Comparison of ENCODE assay signal across 19 cellular contexts in the genomic region with DNA sequence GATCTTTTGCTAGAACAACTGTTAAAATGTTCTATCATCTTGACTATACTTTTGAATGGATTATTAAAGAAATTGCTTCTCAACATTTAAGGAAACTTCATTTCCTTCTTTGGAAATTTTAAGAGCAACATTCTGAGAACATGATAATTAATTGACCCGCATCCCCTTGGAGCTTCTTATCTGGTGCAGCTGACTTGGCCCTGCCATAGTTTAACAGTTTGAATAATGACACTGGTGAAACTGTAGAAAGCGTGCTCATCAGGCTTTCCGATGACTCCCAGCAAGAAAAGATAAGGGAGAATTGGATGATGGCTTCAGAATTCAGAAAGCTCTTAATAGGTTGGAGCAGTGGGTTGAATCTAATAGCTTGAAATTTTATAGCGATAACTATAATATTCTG. TPM values are rescaled to one million over a fixed set of nuclear protein-coding genes. Genes with fewer than 3 reads are reported as not detected.
DNase-seq lines count a peak whose midpoint lies in the region; ATAC-seq and TF ChIP-seq lines count a peak whose summit lies in the region.
"Had no signal": no experiment of that assay in that cellular context is flagged by ENCODE, and none has a peak within 500 bp of the region (broad histone marks: within the 10 kb centered on the region; RNA-seq: fewer than 3 reads in every experiment).

No MANE protein-coding gene starts in this region.

- H3K36me3 ChIP-seq in right lobe of liver (no peaks in the 10 kb centered on the region), uterus (no peaks in the 10 kb centered on the region), tibial artery (no peaks in the 10 kb centered on the region)

- TF ChIP-seq CTCF in activated CD8-positive, alpha-beta T cell treated with anti-CD3 and anti-CD28 coated beads for 36 hours (IDR thresholded peaks at IDR 0.05), result no peak
- no peak for TF ChIP-seq CTCF in VCaP (conservative IDR thresholded peaks at IDR 0.05)
- TF ChIP-seq CTCF in right lobe of liver (IDR thresholded peaks at IDR 0.05), result no peak
- no peak for TF ChIP-seq CTCF in uterus (IDR thresholded peaks at IDR 0.05)
- no peak for TF ChIP-seq CTCF in tibial artery (IDR thresholded peaks at IDR 0.05)

- WGBS in right lobe of liver (ENCODE audit: insufficient coverage, low coverage, low lambda C conversion rate, missing lambda C conversion rate), result 79% methylated on average over 4 of the region's 4 CpGs

- CTCF ChIA-PET in activated CD8-positive, alpha-beta T cell treated with anti-CD3 and anti-CD28 coated beads, Interleukin-2, amount 10 ng/mL, durations not matched to agents 7 days and 5 days (lab: Charles Lee), result interaction anchor here (0.7 to 1.9 kb wide), 7 partner anchors 12 to 105 kb away, joined by 3 to 8 read pairs (median 4); no protein-coding TSS in a partner anchor
- CTCF ChIA-PET in activated CD8-positive, alpha-beta T cell treated with anti-CD3 and anti-CD28 coated beads for 36 hours (lab: Charles Lee), result interaction anchor here (0.9 to 1.9 kb wide), 5 partner anchors 13 to 105 kb away, joined by 3 to 12 read pairs (median 3); no protein-coding TSS in a partner anchor

- ATAC-seq in activated CD8-positive, alpha-beta T cell treated with anti-CD3 and anti-CD28 coated beads, Interleukin-2, amount 10 ng/mL, durations not matched to agents 7 days and 5 days, result no peak
- ATAC-seq in activated CD8-positive, alpha-beta T cell treated with anti-CD3 and anti-CD28 coated beads for 36 hours, result no peak
- peak in 3 of 4 donors; percentile 12 to 48 (median 20) for ATAC-seq in right lobe of liver
- ATAC-seq in GM19452 (IDR thresholded peaks at IDR 0.05; ENCODE audit: unreplicated experiment), result no peak
- ATAC-seq in naive thymus-derived CD8-positive, alpha-beta T cell, result no peak

- POLR2A ChIA-PET in activated CD8-positive, alpha-beta T cell treated with anti-CD3 and anti-CD28 coated beads, Interleukin-2, amount 10 ng/mL, durations not matched to agents 7 days and 5 days (lab: Charles Lee), result interaction anchor here (1.1 kb wide), 1 partner anchor 100 kb away, joined by 4 read pairs; no protein-coding TSS in a partner anchor
- POLR2A ChIA-PET in activated CD8-positive, alpha-beta T cell treated with anti-CD3 and anti-CD28 coated beads for 36 hours (lab: Charles Lee), result interaction anchor here (0.7 to 1.1 kb wide), 3 partner anchors 29 to 101 kb away, joined by 3 to 5 read pairs (median 3); no protein-coding TSS in a partner anchor
- POLR2A ChIA-PET in naive thymus-derived CD8-positive, alpha-beta T cell (lab: Charles Lee), result no interaction called here

- no peak overlapping the region for H3K4me3 Mint-ChIP-seq in activated CD8-positive, alpha-beta T cell treated with anti-CD3 and anti-CD28 coated beads, Interleukin-2, amount 10 ng/mL, durations not matched to agents 7 days and 5 days
- H3K4me3 Mint-ChIP-seq in activated CD8-positive, alpha-beta T cell treated with anti-CD3 and anti-CD28 coated beads for 36 hours, result no peak overlapping the region
- peak overlapping the region in 1 of 10 donors; percentile 26 for H3K4me3 Mint-ChIP-seq in naive thymus-derived CD8-positive, alpha-beta T cell
- H3K4me3 Mint-ChIP-seq: CD14-positive monocyte had no signal

- H3K9me3 Mint-ChIP-seq in activated CD8-positive, alpha-beta T cell treated with anti-CD3 and anti-CD28 coated beads, Interleukin-2, amount 10 ng/mL, durations not matched to agents 7 days and 5 days (ENCODE audit: insufficient read depth), result peaks cover 5% of the 10 kb centered on the region
- H3K9me3 Mint-ChIP-seq in activated CD8-positive, alpha-beta T cell treated with anti-CD3 and anti-CD28 coated beads for 36 hours, result peaks cover 7% of the 10 kb centered on the region
- no peaks in the 10 kb centered on the region for H3K9me3 Mint-ChIP-seq in naive thymus-derived CD8-positive, alpha-beta T cell

- no peak for TF ChIP-seq POLR2A in right lobe of liver (IDR thresholded peaks at IDR 0.05)
- TF ChIP-seq POLR2A in uterus (IDR thresholded peaks at IDR 0.05), result no peak

- H3K27me3 ChIP-seq in right lobe of liver (no peaks in the 10 kb centered on the region), uterus (no peaks in the 10 kb centered on the region), tibial artery (no peaks in the 10 kb centered on the region)

- peaks cover 24% of the 10 kb centered on the region for H3K4me1 Mint-ChIP-seq in activated CD8-positive, alpha-beta T cell treated with anti-CD3 and anti-CD28 coated beads, Interleukin-2, amount 10 ng/mL, durations not matched to agents 7 days and 5 days (ENCODE audit: low read depth)
- peaks cover 73% of the 10 kb centered on the region for H3K4me1 Mint-ChIP-seq in activated CD8-positive, alpha-beta T cell treated with anti-CD3 and anti-CD28 coated beads for 36 hours (ENCODE audit: low read depth)
- peaks cover 26 to 68% (median 64%) of the 10 kb centered on the region in 4 donors for H3K4me1 Mint-ChIP-seq in naive thymus-derived CD8-positive, alpha-beta T cell
- H3K4me1 Mint-ChIP-seq: CD14-positive monocyte had no signal

- H3K27me3 Mint-ChIP-seq in activated CD8-positive, alpha-beta T cell treated with anti-CD3 and anti-CD28 coated beads, Interleukin-2, amount 10 ng/mL, durations not matched to agents 7 days and 5 days (ENCODE audit: low read depth), result peaks cover 33% of the 10 kb centered on the region
- no peaks in the 10 kb centered on the region for H3K27me3 Mint-ChIP-seq in activated CD8-positive, alpha-beta T cell treated with anti-CD3 and anti-CD28 coated beads for 36 hours
- H3K27me3 Mint-ChIP-seq in naive thymus-derived CD8-positive, alpha-beta T cell, result no peaks in the 10 kb centered on the region

- intact Hi-C loops in activated CD8-positive, alpha-beta T cell treated with anti-CD3 and anti-CD28 coated beads for 36 hours (cut with micrococcal nuclease), result loop anchor here (2.0 kb wide), 2 partner anchors 60 to 98 kb away; no protein-coding TSS in a partner anchor
- intact Hi-C loops in right lobe of liver (cut with DNase I), result no loop called here
- intact Hi-C loops in uterus (cut with DNase I; ENCODE audit: low total_unique reads), result no loop called here
- intact Hi-C loops in tibial artery (cut with DNase I; ENCODE audit: low total_unique reads), result no loop called here

- no peak overlapping the region for H3K4me3 ChIP-seq in right lobe of liver
- H3K4me3 ChIP-seq in uterus, result no peak overlapping the region
- H3K4me3 ChIP-seq in tibial artery, result no peak overlapping the region

- H3K4me1 ChIP-seq in right lobe of liver (peaks cover 0 to 24% (median 10%) of the 10 kb centered on the region in 4 donors), uterus (peaks cover 13 to 20% of the 10 kb centered on the region in 2 donors), tibial artery (peaks cover 0 to 55% (median 14%) of the 10 kb centered on the region in 4 donors)

- H3K36me3 Mint-ChIP-seq in activated CD8-positive, alpha-beta T cell treated with anti-CD3 and anti-CD28 coated beads, Interleukin-2, amount 10 ng/mL, durations not matched to agents 7 days and 5 days (ENCODE audit: low read depth), result peaks cover 7% of the 10 kb centered on the region
- peaks cover 41% of the 10 kb centered on the region for H3K36me3 Mint-ChIP-seq in activated CD8-positive, alpha-beta T cell treated with anti-CD3 and anti-CD28 coated beads for 36 hours (ENCODE audit: low read depth)
- H3K36me3 Mint-ChIP-seq in naive thymus-derived CD8-positive, alpha-beta T cell, result peaks cover 0 to 5% (median 4%) of the 10 kb centered on the region in 3 donors

- no peak overlapping the region for H3K27ac Mint-ChIP-seq in activated CD8-positive, alpha-beta T cell treated with anti-CD3 and anti-CD28 coated beads, Interleukin-2, amount 10 ng/mL, durations not matched to agents 7 days and 5 days
- no peak overlapping the region for H3K27ac Mint-ChIP-seq in activated CD8-positive, alpha-beta T cell treated with anti-CD3 and anti-CD28 coated beads for 36 hours
- H3K27ac Mint-ChIP-seq in naive thymus-derived CD8-positive, alpha-beta T cell, result peak overlapping the region in 3 of 10 donors; percentile 7 to 43 (median 19)
- H3K27ac Mint-ChIP-seq: CD14-positive monocyte had no signal

- no peaks in the 10 kb centered on the region for H3K9me3 ChIP-seq in right lobe of liver
- H3K9me3 ChIP-seq in uterus, result no peaks in the 10 kb centered on the region
- H3K9me3 ChIP-seq in tibial artery, result no peaks in the 10 kb centered on the region

- peak; percentile 15 for DNase-seq in activated CD8-positive, alpha-beta T cell treated with anti-CD3 and anti-CD28 coated beads, Interleukin-2, amount 10 ng/mL, durations not matched to agents 7 days and 5 days
- DNase-seq in activated CD8-positive, alpha-beta T cell treated with anti-CD3 and anti-CD28 coated beads for 36 hours, result no peak
- no peak for DNase-seq in right lobe of liver
- DNase-seq in uterus, result no peak
- DNase-seq in tibial artery, result no peak
- DNase-seq in naive thymus-derived CD8-positive, alpha-beta T cell, result no peak
- DNase-seq: AML-193, DMS79, NCI-H1092 treated with DMSO at 0.1 percent for 48 hours, NCI-H2081, NCI-H2171 treated with DMSO at 0.1 percent for 48 hours, NCI-H446 treated with DMSO at 0.1 percent for 48 hours, NCI-H748 treated with DMSO at 0.1 percent for 48 hours, RPMI8226 had no signal

- H3K27ac ChIP-seq in VCaP (peak overlapping the region; percentile 67), right lobe of liver (no peak overlapping the region), uterus (peak overlapping the region; percentile 48 to 54), tibial artery (no peak overlapping the region)
- H3K27ac ChIP-seq: 22Rv1 had no signal

RNA-seq across cellular contexts. Expression of a gene that starts 38.1 kb away (rescaled TPM):
- 1 to 10 TPM; 9.1 to 9.2 TPM for total RNA-seq in activated CD8-positive, alpha-beta T cell treated with anti-CD3 and anti-CD28 coated beads, Interleukin-2, amount 10 ng/mL, durations not matched to agents 7 days and 5 days
- 10 to 100 TPM; 44.9 to 45.1 TPM for total RNA-seq in activated CD8-positive, alpha-beta T cell treated with anti-CD3 and anti-CD28 coated beads for 36 hours
- 10 to 100 TPM; 24.6 to 38.0 (median 29.3) TPM for total RNA-seq in right lobe of liver
- 10 to 100 TPM; 31.0 to 65.9 (median 50.5) TPM for total RNA-seq in uterus
- 10 to 100 TPM; 38.2 TPM for total RNA-seq in naive thymus-derived CD8-positive, alpha-beta T cell
- 10 to 100 TPM; 15.6 to 32.8 (median 19.7) TPM for polyA plus RNA-seq in naive thymus-derived CD8-positive, alpha-beta T cell
- total RNA-seq: OCI-LY7 had no signal

Comparison
In these comparisons a context has a peak if more than half of its experiments do, and no peak if none do; other contexts are left out.
1. ATAC-seq: peak in right lobe of liver (3 of 4); none in activated CD8-positive, alpha-beta T cell treated with anti-CD3 and anti-CD28 coated beads, Interleukin-2, amount 10 ng/mL, durations not matched to agents 7 days and 5 days (single experiment), activated CD8-positive, alpha-beta T cell treated with anti-CD3 and anti-CD28 coated beads for 36 hours (single experiment), GM19452 (single experiment) and naive thymus-derived CD8-positive, alpha-beta T cell (0 of 2).
2. H3K27ac ChIP-seq: peak in VCaP (single experiment) and uterus (2 of 2); none in right lobe of liver (0 of 3) and tibial artery (0 of 2).